Comparison of ENCODE assay signal across 19 cellular contexts in genomic region chr1:113958691-113959090, GRCh38.
"Had no signal": no experiment of that assay in that cellular context is flagged by ENCODE, and none has a peak within 500 bp of the region (broad histone marks: within the 10 kb centered on the region; RNA-seq: fewer than 3 reads in every experiment).

No MANE protein-coding gene starts in this region.

- DNase-seq: activated B cell treated with CpG ODN at 0.5 μM for 24 hours; activated CD4-positive, alpha-beta memory T cell treated with anti-CD3 and anti-CD28 coated beads for 36 hours; activated CD4-positive, alpha-beta T cell treated with anti-CD3 and anti-CD28 coated beads for 36 hours; adrenal gland; cerebellar nuclear complex; erythroblast; foreskin melanocyte; midbrain; natural killer cell; small intestine; stimulated activated CD4-positive, alpha-beta T cell treated with anti-CD3 and anti-CD28 coated beads, Interleukin-2, amount 100 ng/mL, for 24 hours; T-helper 1 cell; T-helper 9 cell; trophoblast cell had no signal

- H3K4me3 Mint-ChIP-seq: activated B cell treated with CpG ODN at 0.5 μM for 24 hours; activated CD4-positive, alpha-beta memory T cell treated with anti-CD3 and anti-CD28 coated beads for 36 hours; activated CD4-positive, alpha-beta T cell treated with anti-CD3 and anti-CD28 coated beads for 36 hours; activated T-helper 1 cell treated with anti-CD3 and anti-CD28 coated beads, Interleukin-12 subunit alpha, Interleukin-12 subunit beta, Interleukin-2, Interleukin-4 antibody, amounts not matched to agents 30 ng/mL and 10 ng/mL and 1 ng/mL, durations not matched to agents 14 hours and 24 hours and 36 hours; natural killer cell; stimulated activated memory B cell treated with anti-CD40 and anti-IgM and Interleukin-4, amounts not matched to agents 10 μg/mL and 1 μg/mL and 100 μg/mL, for 72 hours had no signal

- H3K4me3 ChIP-seq: adrenal gland, vagina had no signal

- H3K9me3 ChIP-seq: adrenal gland, vagina had no signal

- H3K4me1 Mint-ChIP-seq: activated B cell treated with CpG ODN at 0.5 μM for 24 hours; stimulated activated memory B cell treated with anti-CD40 and anti-IgM and Interleukin-4, amounts not matched to agents 10 μg/mL and 1 μg/mL and 100 μg/mL, for 72 hours had no signal

- H3K27me3 ChIP-seq: adrenal gland, vagina had no signal

- H3K27me3 Mint-ChIP-seq: activated B cell treated with CpG ODN at 0.5 μM for 24 hours; activated CD4-positive, alpha-beta memory T cell treated with anti-CD3 and anti-CD28 coated beads for 36 hours; activated CD4-positive, alpha-beta T cell treated with anti-CD3 and anti-CD28 coated beads for 36 hours; stimulated activated memory B cell treated with anti-CD40 and anti-IgM and Interleukin-4, amounts not matched to agents 10 μg/mL and 1 μg/mL and 100 μg/mL, for 72 hours had no signal

- H3K4me1 ChIP-seq: vagina had no signal

- ATAC-seq: activated CD4-positive, alpha-beta T cell treated with anti-CD3 and anti-CD28 coated beads for 36 hours; activated naive CD4-positive, alpha-beta T cell treated with anti-CD3 and anti-CD28 coated beads, Interleukin-2, amount 50 U/mL, for 72 hours; natural killer cell; sciatic nerve; stimulated activated memory B cell treated with anti-CD40 and anti-IgM and Interleukin-4, amounts not matched to agents 10 μg/mL and 1 μg/mL and 100 μg/mL, for 72 hours had no signal

- H3K27ac ChIP-seq: adrenal gland, vagina had no signal

- H3K9me3 Mint-ChIP-seq: activated B cell treated with CpG ODN at 0.5 μM for 24 hours; activated CD4-positive, alpha-beta memory T cell treated with anti-CD3 and anti-CD28 coated beads for 36 hours; activated naive CD4-positive, alpha-beta T cell treated with anti-CD3 and anti-CD28 coated beads, Interleukin-2, amount 50 U/mL, for 72 hours; activated T-helper 1 cell treated with anti-CD3 and anti-CD28 coated beads, Interleukin-12 subunit alpha, Interleukin-12 subunit beta, Interleukin-2, Interleukin-4 antibody, amounts not matched to agents 30 ng/mL and 10 ng/mL and 1 ng/mL, durations not matched to agents 14 hours and 24 hours and 36 hours; natural killer cell; stimulated activated memory B cell treated with anti-CD40 and anti-IgM and Interleukin-4, amounts not matched to agents 10 μg/mL and 1 μg/mL and 100 μg/mL, for 72 hours had no signal

- H3K27ac Mint-ChIP-seq: activated B cell treated with CpG ODN at 0.5 μM for 24 hours; activated CD4-positive, alpha-beta memory T cell treated with anti-CD3 and anti-CD28 coated beads for 36 hours; activated CD4-positive, alpha-beta T cell treated with anti-CD3 and anti-CD28 coated beads for 36 hours; activated naive CD4-positive, alpha-beta T cell treated with anti-CD3 and anti-CD28 coated beads, Interleukin-2, amount 50 U/mL, for 72 hours; activated T-helper 1 cell treated with anti-CD3 and anti-CD28 coated beads, Interleukin-12 subunit alpha, Interleukin-12 subunit beta, Interleukin-2, Interleukin-4 antibody, amounts not matched to agents 30 ng/mL and 10 ng/mL and 1 ng/mL, durations not matched to agents 14 hours and 24 hours and 36 hours; stimulated activated memory B cell treated with anti-CD40 and anti-IgM and Interleukin-4, amounts not matched to agents 10 μg/mL and 1 μg/mL and 100 μg/mL, for 72 hours had no signal
